23 cellular contexts compared by ENCODE assay signal in genomic region chr4:162456106-162456505, GRCh38.
"Had no signal": no experiment of that assay in that cellular context is flagged by ENCODE, and none has a peak within 500 bp of the region (broad histone marks: within the 10 kb centered on the region; RNA-seq: fewer than 3 reads in every experiment).

No MANE protein-coding gene starts in this region.

- H3K27ac Mint-ChIP-seq: naive thymus-derived CD4-positive, alpha-beta T cell; nephron progenitor cell; stimulated activated memory B cell treated with anti-CD40 and anti-IgM and Interleukin-4, amounts not matched to agents 10 μg/mL and 1 μg/mL and 100 μg/mL, for 72 hours; stimulated activated naive CD8-positive, alpha-beta T cell treated with anti-CD3 and anti-CD28 coated beads, Interleukin-15, Interleukin-2, amounts not matched to agents 100 ng/mL and 50 ng/mL, for 24 hours had no signal

- H3K9me3 ChIP-seq: esophagus squamous epithelium, left lung, lower lobe of right lung, psoas muscle, spleen, tibial artery, upper lobe of left lung, uterus had no signal

- ATAC-seq: heart left ventricle; left lung; lower lobe of right lung; naive thymus-derived CD4-positive, alpha-beta T cell; psoas muscle; sciatic nerve; stimulated activated memory B cell treated with anti-CD40 and anti-IgM and Interleukin-4, amounts not matched to agents 10 μg/mL and 1 μg/mL and 100 μg/mL, for 72 hours had no signal

- H3K36me3 Mint-ChIP-seq: naive thymus-derived CD4-positive, alpha-beta T cell; stimulated activated memory B cell treated with anti-CD40 and anti-IgM and Interleukin-4, amounts not matched to agents 10 μg/mL and 1 μg/mL and 100 μg/mL, for 72 hours had no signal

- H3K4me1 Mint-ChIP-seq: naive thymus-derived CD4-positive, alpha-beta T cell; nephron progenitor cell; stimulated activated memory B cell treated with anti-CD40 and anti-IgM and Interleukin-4, amounts not matched to agents 10 μg/mL and 1 μg/mL and 100 μg/mL, for 72 hours had no signal

- H3K36me3 ChIP-seq: esophagus squamous epithelium, heart left ventricle, left lung, lower lobe of right lung, spleen, tibial artery, upper lobe of left lung, uterus had no signal

- H3K4me1 ChIP-seq: esophagus squamous epithelium, heart left ventricle, left lung, lower lobe of right lung, psoas muscle, spleen, tibial artery, upper lobe of left lung, uterus had no signal

- H3K4me3 Mint-ChIP-seq: naive thymus-derived CD4-positive, alpha-beta T cell; nephron progenitor cell; stimulated activated memory B cell treated with anti-CD40 and anti-IgM and Interleukin-4, amounts not matched to agents 10 μg/mL and 1 μg/mL and 100 μg/mL, for 72 hours; stimulated activated naive CD8-positive, alpha-beta T cell treated with anti-CD3 and anti-CD28 coated beads, Interleukin-15, Interleukin-2, amounts not matched to agents 100 ng/mL and 50 ng/mL, for 24 hours had no signal

- H3K4me3 ChIP-seq: dorsolateral prefrontal cortex, esophagus squamous epithelium, heart left ventricle, left lung, lower lobe of right lung, psoas muscle, spleen, tibial artery, upper lobe of left lung, uterus had no signal

- H3K27ac ChIP-seq: dorsolateral prefrontal cortex, esophagus squamous epithelium, heart left ventricle, left lung, lower lobe of right lung, psoas muscle, spleen, tibial artery, upper lobe of left lung, uterus had no signal

- H3K27me3 ChIP-seq: dorsolateral prefrontal cortex, esophagus squamous epithelium, heart left ventricle, left lung, spleen, tibial artery, upper lobe of left lung, uterus had no signal

- H3K9me3 Mint-ChIP-seq: nephron progenitor cell had no signal

- DNase-seq: cortex of kidney; dorsolateral prefrontal cortex; effector CD8-positive, alpha-beta T cell; esophagus squamous epithelium; foreskin fibroblast; heart left ventricle; hypothalamus; left lung; lower lobe of right lung; mesenchymal stem cell; naive thymus-derived CD4-positive, alpha-beta T cell; nephron progenitor cell; psoas muscle; spleen; stimulated activated CD4-positive, alpha-beta T cell treated with anti-CD3 and anti-CD28 coated beads, Interleukin-15, amount 100 ng/mL, for 24 hours; stimulated activated CD4-positive, alpha-beta T cell treated with anti-CD3 and anti-CD28 coated beads, Interleukin-1b, Interleukin-23, amount 100 ng/mL, for 48 hours; stimulated activated CD4-positive, alpha-beta T cell treated with anti-CD3 and anti-CD28 coated beads, Interleukin-4, amount 100 ng/mL, for 24 hours; tibial artery; upper lobe of left lung; uterus had no signal

- H3K27me3 Mint-ChIP-seq: naive thymus-derived CD4-positive, alpha-beta T cell; stimulated activated memory B cell treated with anti-CD40 and anti-IgM and Interleukin-4, amounts not matched to agents 10 μg/mL and 1 μg/mL and 100 μg/mL, for 72 hours; stimulated activated naive CD8-positive, alpha-beta T cell treated with anti-CD3 and anti-CD28 coated beads, Interleukin-15, Interleukin-2, amounts not matched to agents 100 ng/mL and 50 ng/mL, for 24 hours had no signal
